ENCODE assay signal across 15 cellular contexts in the genomic region with DNA sequence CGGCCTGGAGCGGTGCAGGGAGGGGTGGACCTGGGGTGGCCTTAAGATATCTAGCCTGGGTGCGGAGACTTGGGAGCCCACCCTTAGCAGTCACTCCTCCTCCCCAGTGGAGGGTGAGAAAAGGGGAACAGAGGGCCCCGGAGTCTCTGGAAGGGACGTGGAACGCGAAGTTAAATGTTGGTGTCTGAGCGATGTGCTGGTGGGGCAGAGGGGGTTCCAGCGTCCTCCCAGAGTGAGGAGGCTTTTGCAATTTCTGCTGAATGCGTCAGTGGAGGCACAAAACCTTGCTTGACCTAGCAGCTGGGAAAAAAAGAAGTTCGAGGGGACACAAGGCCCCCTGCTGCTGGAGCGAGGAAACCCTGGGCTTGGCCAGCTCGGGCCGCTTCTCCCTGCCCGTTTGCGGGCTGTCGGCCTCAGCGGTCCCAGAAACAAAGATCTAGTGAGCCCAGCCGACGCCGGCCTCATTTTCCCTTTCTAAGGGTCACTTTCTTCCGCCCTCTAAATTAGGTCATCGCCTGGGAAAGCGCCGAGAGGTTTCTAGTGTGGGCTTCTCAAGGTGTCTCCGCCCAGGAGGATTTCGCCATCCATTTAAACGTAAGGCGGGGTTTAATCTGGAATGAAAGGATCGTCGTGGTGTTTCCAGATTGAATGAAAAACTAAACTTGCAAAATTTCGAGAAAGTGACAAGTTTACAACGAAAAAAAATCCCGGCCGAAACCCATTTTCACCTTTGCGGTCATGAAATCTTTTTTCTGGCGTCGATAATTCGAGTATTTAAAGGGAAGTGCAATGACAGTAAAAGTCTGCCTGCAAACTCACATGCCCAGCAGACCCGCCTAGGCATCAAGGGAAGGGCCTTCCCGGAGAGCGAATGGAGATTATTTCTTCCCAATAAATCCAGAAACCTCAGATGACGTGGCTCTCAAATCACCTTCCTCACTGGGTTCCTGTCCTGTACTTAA. TPM values are rescaled to one million over a fixed set of nuclear protein-coding genes. Genes with fewer than 3 reads are reported as not detected.
DNase-seq lines count a peak whose midpoint lies in the region; ATAC-seq and TF ChIP-seq lines count a peak whose summit lies in the region.
"Had no signal": no experiment of that assay in that cellular context is flagged by ENCODE, and none has a peak within 500 bp of the region (broad histone marks: within the 10 kb centered on the region; RNA-seq: fewer than 3 reads in every experiment).

No MANE protein-coding gene starts in this region.

- DNase-seq in coronary artery (ENCODE audit: low spot score) (no peak), EL (no peak), NCI-H345 treated with DMSO at 0.1 percent for 48 hours (lab: John Stamatoyannopoulos, UW; ENCODE audit: unreplicated experiment) (no peak), Kasumi-1 (lab: John Stamatoyannopoulos, UW) (no peak)
- DNase-seq in naive thymus-derived CD8-positive, alpha-beta T cell = no peak
- DNase-seq: activated CD4-positive, alpha-beta T cell treated with anti-CD3 and anti-CD28 coated beads for 4 hours; erythroblast; HFFc6; NCI-H2227 treated with DMSO at 0.1 percent for 48 hours; stimulated activated CD4-positive, alpha-beta T cell treated with anti-CD3 and anti-CD28 coated beads, Interleukin-4, amount 100 ng/mL, for 4 hours had no signal

- peaks cover 78% of the 10 kb centered on the region for H3K9me3 ChIP-seq in BLaER1
- H3K9me3 ChIP-seq: ascending aorta had no signal

- peaks cover 87% of the 10 kb centered on the region for H3K27me3 ChIP-seq in BLaER1

- TF ChIP-seq CTCF in GM12874 (IDR thresholded peaks at IDR 0.05; ENCODE audit: insufficient read depth, low read depth, low read length) = 0 out of 2 replicates have a peak, but pooled peaks have one; percentile 8
- TF ChIP-seq CTCF in coronary artery (IDR thresholded peaks at IDR 0.05) = no peak

- H3K9me3 Mint-ChIP-seq in naive thymus-derived CD8-positive, alpha-beta T cell = peaks cover 0 to 10% (median 0%) of the 10 kb centered on the region in 9 donors

- peaks cover 5 to 9% (median 5%) of the 10 kb centered on the region in 3 donors for H3K36me3 Mint-ChIP-seq in naive thymus-derived CD8-positive, alpha-beta T cell

- no peak overlapping the region for H3K27ac Mint-ChIP-seq in naive thymus-derived CD8-positive, alpha-beta T cell
- H3K27ac Mint-ChIP-seq: HFFc6 had no signal

- no peaks in the 10 kb centered on the region for H3K4me1 ChIP-seq in BLaER1
- H3K4me1 ChIP-seq: parathyroid adenoma had no signal

- ATAC-seq in naive thymus-derived CD8-positive, alpha-beta T cell = no peak
- no peak for ATAC-seq in GM18498 (IDR thresholded peaks at IDR 0.05; ENCODE audit: unreplicated experiment)

- H3K4me2 ChIP-seq in BLaER1 = no peak overlapping the region

- H3K27ac ChIP-seq in BLaER1 (no peak overlapping the region), coronary artery (no peak overlapping the region)
- H3K27ac ChIP-seq: ascending aorta, parathyroid adenoma had no signal

- POLR2A ChIA-PET in naive thymus-derived CD8-positive, alpha-beta T cell (lab: Charles Lee) = interaction anchor here (1.0 kb wide), 1 partner anchor 12 kb away, joined by 3 read pairs; no protein-coding TSS in a partner anchor

- H3K9ac ChIP-seq in BLaER1 = no peak overlapping the region
- H3K9ac ChIP-seq: parathyroid adenoma had no signal

- H3K4me3 ChIP-seq in BLaER1 = peak overlapping the region; percentile 36; the same call in 1 of the 2 replicates
- H3K4me3 ChIP-seq in coronary artery = peak overlapping the region; percentile 57

- H3K27me3 Mint-ChIP-seq in naive thymus-derived CD8-positive, alpha-beta T cell = peaks cover 58 to 95% (median 81%) of the 10 kb centered on the region in 5 donors

- peaks cover 8% of the 10 kb centered on the region; the same call in 1 of the 2 replicates for H3K36me3 ChIP-seq in BLaER1
- H3K36me3 ChIP-seq: ascending aorta had no signal

- H4K20me1 ChIP-seq in BLaER1 = no peaks in the 10 kb centered on the region

- H3K4me3 Mint-ChIP-seq in naive thymus-derived CD8-positive, alpha-beta T cell = peak overlapping the region; percentile 16 to 78 (median 65)
- H3K4me3 Mint-ChIP-seq: HFFc6 had no signal

- peaks cover 11 to 57% (median 51%) of the 10 kb centered on the region in 4 donors for H3K4me1 Mint-ChIP-seq in naive thymus-derived CD8-positive, alpha-beta T cell

RNA-seq across cellular contexts. Expression of a gene that starts 4.5 kb away (rescaled TPM):
- total RNA-seq in naive thymus-derived CD8-positive, alpha-beta T cell = not detected
- polyA plus RNA-seq in naive thymus-derived CD8-positive, alpha-beta T cell = not detected
- total RNA-seq: ascending aorta, HFFc6 had no signal
